Comparison of ENCODE assay signal across 10 cellular contexts in genomic region chr6:138088307-138088744, GRCh38. TPM values are rescaled to one million over a fixed set of nuclear protein-coding genes. Genes with fewer than 3 reads are reported as not detected.
DNase-seq lines count a peak whose midpoint lies in the region; ATAC-seq and TF ChIP-seq lines count a peak whose summit lies in the region.
"Had no signal": no experiment of that assay in that cellular context is flagged by ENCODE, and none has a peak within 500 bp of the region (broad histone marks: within the 10 kb centered on the region; RNA-seq: fewer than 3 reads in every experiment).

No MANE protein-coding gene starts in this region.

- H3K27ac Mint-ChIP-seq in Caco-2 (ENCODE audit: unreplicated experiment): peak overlapping the region; percentile 58
- no peak overlapping the region for H3K27ac Mint-ChIP-seq in nephron progenitor cell
- no peak overlapping the region for H3K27ac Mint-ChIP-seq in WTC11
- H3K27ac Mint-ChIP-seq: memory B cell had no signal

- H3K27me3 ChIP-seq in Caco-2 (replicated peaks; ENCODE audit: control insufficient read depth, insufficient read depth, low read length) (no peaks in the 10 kb centered on the region), muscle layer of duodenum (ENCODE audit: low read depth, low read length) (no peaks in the 10 kb centered on the region)

- H3K9me3 ChIP-seq in Caco-2 (no peaks in the 10 kb centered on the region), muscle layer of duodenum (ENCODE audit: control insufficient read depth in 1 of 2, low read length in 2 of 2) (no peaks in the 10 kb centered on the region)

- peaks cover 28% of the 10 kb centered on the region for H3K4me1 ChIP-seq in Caco-2
- no peaks in the 10 kb centered on the region for H3K4me1 ChIP-seq in muscle layer of duodenum (ENCODE audit: control insufficient read depth in 1 of 2, insufficient read depth in 2 of 2, low read length in 2 of 2)

- H3K9me3 Mint-ChIP-seq in Caco-2 (ENCODE audit: unreplicated experiment) (no peaks in the 10 kb centered on the region), nephron progenitor cell (no peaks in the 10 kb centered on the region), WTC11 (no peaks in the 10 kb centered on the region)
- H3K9me3 Mint-ChIP-seq: memory B cell had no signal

- POLR2A ChIA-PET in Caco-2 (lab: Charles Lee) (no interaction called here), WTC11 (lab: Charles Lee) (no interaction called here)

- peak overlapping the region; percentile 50 for H3K27ac ChIP-seq in muscle layer of duodenum (ENCODE audit: low read length)

- ATAC-seq in WTC11 (no peak), GM18502 (IDR thresholded peaks at IDR 0.05; ENCODE audit: poor library complexity, unreplicated experiment) (no peak)

- H3K27me3 Mint-ChIP-seq in Caco-2 (ENCODE audit: insufficient read depth, unreplicated experiment): no peaks in the 10 kb centered on the region
- no peaks in the 10 kb centered on the region for H3K27me3 Mint-ChIP-seq in nephron progenitor cell (ENCODE audit: low read depth, poor library complexity)
- peaks cover 25% of the 10 kb centered on the region; the same call in 1 of the 2 replicates for H3K27me3 Mint-ChIP-seq in WTC11 (ENCODE audit: low read depth)

- DNase-seq in Caco-2: peak in 1 of 2 experiments; percentile 49
- DNase-seq in NCI-H1417 treated with DMSO at 0.1 percent for 48 hours (lab: John Stamatoyannopoulos, UW): peak; percentile 88
- DNase-seq in cardiac fibroblast (ENCODE audit: low read depth in 2 of 2): peak; percentile 33 to 79
- DNase-seq in nephron progenitor cell: no peak
- DNase-seq in WTC11 (ENCODE audit: low spot score): no peak
- DNase-seq in NCI-H1092 (lab: John Stamatoyannopoulos, UW): no peak
- DNase-seq: amygdala had no signal

- H3K36me3 Mint-ChIP-seq in Caco-2 (ENCODE audit: insufficient read depth, unreplicated experiment) (peaks cover 57% of the 10 kb centered on the region), nephron progenitor cell (ENCODE audit: low read depth) (peaks cover 19% of the 10 kb centered on the region), WTC11 (peaks cover 8% of the 10 kb centered on the region)
- H3K36me3 Mint-ChIP-seq: memory B cell had no signal

- H3K4me3 Mint-ChIP-seq in Caco-2 (ENCODE audit: unreplicated experiment) (peak overlapping the region; percentile 11), nephron progenitor cell (no peak overlapping the region), WTC11 (no peak overlapping the region)
- H3K4me3 Mint-ChIP-seq: memory B cell had no signal

- intact Hi-C loops in Caco-2 (cut with micrococcal nuclease; ENCODE audit: unreplicated experiment): loop anchor here (1.0 kb wide), 1 partner anchor 71 kb away; no protein-coding TSS in a partner anchor

- BruUV-seq in Caco-2 (replicated peaks; lab: Mats Ljungman, UMichigan): no TSS peak

- CTCF ChIA-PET in Caco-2 (lab: Charles Lee) (no interaction called here), WTC11 (lab: Charles Lee) (no interaction called here)

- TF ChIP-seq CTCF in Caco-2 (IDR thresholded peaks at IDR 0.05; ENCODE audit: insufficient read depth in 1 of 2, low read depth in 1 of 2, low read length in 1 of 2, severe bottlenecking in 1 of 2, unreplicated experiment in 1 of 2) (no peak), cardiac fibroblast (IDR thresholded peaks at IDR 0.05; ENCODE audit: low read depth, low read length) (no peak), nephron progenitor cell (IDR thresholded peaks at IDR 0.05) (no peak), WTC11 (IDR thresholded peaks at IDR 0.05) (no peak)

- H3K4me3 ChIP-seq in Caco-2 (ENCODE audit: low read depth, low read length): no peak overlapping the region
- no peak overlapping the region for H3K4me3 ChIP-seq in cardiac fibroblast (replicated peaks in 1 of 2; ENCODE audit: low read depth in 2 of 2, low read length in 2 of 2)
- H3K4me3 ChIP-seq in muscle layer of duodenum (ENCODE audit: low read depth in 1 of 2, low read length in 2 of 2): no peak overlapping the region

- no peaks in the 10 kb centered on the region for H3K36me3 ChIP-seq in Caco-2 (ENCODE audit: control insufficient read depth, insufficient read depth, low read length)
- peaks cover 0 to 5% of the 10 kb centered on the region in 2 donors for H3K36me3 ChIP-seq in muscle layer of duodenum (ENCODE audit: control insufficient read depth in 1 of 2, insufficient read depth in 2 of 2, low read length in 2 of 2)

- H3K4me1 Mint-ChIP-seq in Caco-2 (ENCODE audit: low read depth, unreplicated experiment) (peaks cover 27% of the 10 kb centered on the region), nephron progenitor cell (peaks cover 10% of the 10 kb centered on the region), WTC11 (peaks cover 26% of the 10 kb centered on the region)

TF ChIP-seq in WTC11, 78 proteins besides CTCF, POLR2A, EP300 and RAD21 (continues in another document):
- no peak for TF ChIP-seq OVOL2 (CRISPR knock-in tag; IDR thresholded peaks at IDR 0.05; ENCODE audit: borderline replicate concordance)
- TF ChIP-seq ZNF121 (CRISPR knock-in tag; IDR thresholded peaks at IDR 0.05): no peak
- no peak for TF ChIP-seq ZNF416 (CRISPR knock-in tag; IDR thresholded peaks at IDR 0.05)
- no peak for TF ChIP-seq ZNF138 (CRISPR knock-in tag; conservative IDR thresholded peaks at IDR 0.05)
- TF ChIP-seq, protein P1, sequence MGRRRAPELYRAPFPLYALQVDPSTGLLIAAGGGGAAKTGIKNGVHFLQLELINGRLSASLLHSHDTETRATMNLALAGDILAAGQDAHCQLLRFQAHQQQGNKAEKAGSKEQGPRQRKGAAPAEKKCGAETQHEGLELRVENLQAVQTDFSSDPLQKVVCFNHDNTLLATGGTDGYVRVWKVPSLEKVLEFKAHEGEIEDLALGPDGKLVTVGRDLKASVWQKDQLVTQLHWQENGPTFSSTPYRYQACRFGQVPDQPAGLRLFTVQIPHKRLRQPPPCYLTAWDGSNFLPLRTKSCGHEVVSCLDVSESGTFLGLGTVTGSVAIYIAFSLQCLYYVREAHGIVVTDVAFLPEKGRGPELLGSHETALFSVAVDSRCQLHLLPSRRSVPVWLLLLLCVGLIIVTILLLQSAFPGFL (CRISPR knock-in tag; IDR thresholded peaks at IDR 0.05; ENCODE audit: borderline replicate concordance): no peak
- TF ChIP-seq SMAD4 (CRISPR knock-in tag; IDR thresholded peaks at IDR 0.05): no peak
- no peak for TF ChIP-seq MAX (CRISPR knock-in tag; IDR thresholded peaks at IDR 0.05)
- no peak for TF ChIP-seq NFYB (CRISPR knock-in tag; conservative IDR thresholded peaks at IDR 0.05; ENCODE audit: low read depth)
- no peak for TF ChIP-seq CREB1 (CRISPR knock-in tag; IDR thresholded peaks at IDR 0.05)
- TF ChIP-seq, protein P2, sequence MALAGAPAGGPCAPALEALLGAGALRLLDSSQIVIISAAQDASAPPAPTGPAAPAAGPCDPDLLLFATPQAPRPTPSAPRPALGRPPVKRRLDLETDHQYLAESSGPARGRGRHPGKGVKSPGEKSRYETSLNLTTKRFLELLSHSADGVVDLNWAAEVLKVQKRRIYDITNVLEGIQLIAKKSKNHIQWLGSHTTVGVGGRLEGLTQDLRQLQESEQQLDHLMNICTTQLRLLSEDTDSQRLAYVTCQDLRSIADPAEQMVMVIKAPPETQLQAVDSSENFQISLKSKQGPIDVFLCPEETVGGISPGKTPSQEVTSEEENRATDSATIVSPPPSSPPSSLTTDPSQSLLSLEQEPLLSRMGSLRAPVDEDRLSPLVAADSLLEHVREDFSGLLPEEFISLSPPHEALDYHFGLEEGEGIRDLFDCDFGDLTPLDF (CRISPR knock-in tag; IDR thresholded peaks at IDR 0.05): no peak
- TF ChIP-seq GRHL2 (CRISPR knock-in tag; IDR thresholded peaks at IDR 0.05; ENCODE audit: insufficient replicate concordance, severe bottlenecking): no peak
- TF ChIP-seq CDX4 (CRISPR knock-in tag; IDR thresholded peaks at IDR 0.05; ENCODE audit: borderline replicate concordance): no peak
- TF ChIP-seq MXD4 (CRISPR knock-in tag; IDR thresholded peaks at IDR 0.05; ENCODE audit: borderline replicate concordance): no peak
- no peak for TF ChIP-seq ELF4 (CRISPR knock-in tag; IDR thresholded peaks at IDR 0.05; ENCODE audit: low read depth)
- TF ChIP-seq, protein P3, sequence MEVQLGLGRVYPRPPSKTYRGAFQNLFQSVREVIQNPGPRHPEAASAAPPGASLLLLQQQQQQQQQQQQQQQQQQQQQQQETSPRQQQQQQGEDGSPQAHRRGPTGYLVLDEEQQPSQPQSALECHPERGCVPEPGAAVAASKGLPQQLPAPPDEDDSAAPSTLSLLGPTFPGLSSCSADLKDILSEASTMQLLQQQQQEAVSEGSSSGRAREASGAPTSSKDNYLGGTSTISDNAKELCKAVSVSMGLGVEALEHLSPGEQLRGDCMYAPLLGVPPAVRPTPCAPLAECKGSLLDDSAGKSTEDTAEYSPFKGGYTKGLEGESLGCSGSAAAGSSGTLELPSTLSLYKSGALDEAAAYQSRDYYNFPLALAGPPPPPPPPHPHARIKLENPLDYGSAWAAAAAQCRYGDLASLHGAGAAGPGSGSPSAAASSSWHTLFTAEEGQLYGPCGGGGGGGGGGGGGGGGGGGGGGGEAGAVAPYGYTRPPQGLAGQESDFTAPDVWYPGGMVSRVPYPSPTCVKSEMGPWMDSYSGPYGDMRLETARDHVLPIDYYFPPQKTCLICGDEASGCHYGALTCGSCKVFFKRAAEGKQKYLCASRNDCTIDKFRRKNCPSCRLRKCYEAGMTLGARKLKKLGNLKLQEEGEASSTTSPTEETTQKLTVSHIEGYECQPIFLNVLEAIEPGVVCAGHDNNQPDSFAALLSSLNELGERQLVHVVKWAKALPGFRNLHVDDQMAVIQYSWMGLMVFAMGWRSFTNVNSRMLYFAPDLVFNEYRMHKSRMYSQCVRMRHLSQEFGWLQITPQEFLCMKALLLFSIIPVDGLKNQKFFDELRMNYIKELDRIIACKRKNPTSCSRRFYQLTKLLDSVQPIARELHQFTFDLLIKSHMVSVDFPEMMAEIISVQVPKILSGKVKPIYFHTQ (CRISPR knock-in tag; IDR thresholded peaks at IDR 0.05): no peak

RNA-seq across cellular contexts. Expression of gene PERP, which starts 18.9 kb away (rescaled TPM):
- 141 and 152 TPM in 2 replicates for total RNA-seq in Caco-2 (2022)
- total RNA-seq in WTC11 (2021): 23.9 to 26.9 TPM (median 24.6 TPM) in 3 replicates

Comparison
In these comparisons a context has a peak if more than half of its experiments do, and no peak if none do; other contexts are left out.
1. DNase-seq: peak in NCI-H1417 treated with DMSO at 0.1 percent for 48 hours (single experiment) and cardiac fibroblast (2 of 2); none in nephron progenitor cell (single experiment), WTC11 (single experiment) and NCI-H1092 (single experiment).